In the genomic region with DNA sequence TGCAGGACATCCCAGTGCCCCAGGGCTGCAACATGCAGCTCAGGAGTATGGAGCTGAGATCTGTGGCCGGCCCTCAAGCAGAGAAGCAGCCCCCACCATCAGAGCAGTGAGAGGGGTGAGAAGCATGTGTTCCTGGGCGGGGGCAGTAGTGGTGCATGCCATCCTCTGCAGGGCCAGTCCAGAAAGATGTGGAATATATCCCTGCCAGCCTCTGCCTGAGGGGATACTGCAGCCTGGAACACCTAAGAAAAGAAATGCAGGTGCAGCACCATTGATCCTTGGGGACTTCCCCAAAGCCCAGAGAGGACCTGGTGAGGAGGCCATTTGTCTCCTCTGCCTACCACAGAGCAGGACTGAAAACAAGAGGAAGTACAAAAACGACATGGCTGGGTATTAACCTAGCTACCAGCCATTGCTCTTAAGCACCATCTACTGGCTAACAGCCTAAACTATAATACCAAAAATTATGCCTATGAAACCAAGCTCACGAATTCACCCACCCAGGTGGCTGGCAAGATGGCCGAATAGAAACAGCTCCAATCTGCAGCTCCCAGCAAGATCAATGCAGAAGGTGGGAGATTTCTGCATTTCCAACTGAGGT, we compare ENCODE assay signal across 8 cellular contexts.
DNase-seq lines count a peak whose midpoint lies in the region; ATAC-seq and TF ChIP-seq lines count a peak whose summit lies in the region.

No MANE protein-coding gene starts in this region.

- no peaks in the 10 kb centered on the region for H3K4me1 Mint-ChIP-seq in activated T-helper 17 cell treated with anti-CD3 and anti-CD28 coated beads, Interleukin-2, amount 50 U/mL, for 72 hours

- H3K4me1 ChIP-seq in PC-3 (ENCODE audit: insufficient read depth, low read length) (0 out of 2 replicates have a peak, but pooled peaks cover 2% of the 10 kb centered on the region), foreskin keratinocyte (no peaks in the 10 kb centered on the region)

- H3K27ac Mint-ChIP-seq in activated T-helper 17 cell treated with anti-CD3 and anti-CD28 coated beads, Interleukin-2, amount 50 U/mL, for 72 hours: no peak overlapping the region

- H3K36me3 ChIP-seq in PC-3 (ENCODE audit: low read depth, low read length): no peaks in the 10 kb centered on the region

- no peaks in the 10 kb centered on the region for H3F3A ChIP-seq in PC-3 (ENCODE audit: low read length, unreplicated experiment)

- peak; percentile 61 for TF ChIP-seq CTCF in PC-3 (conservative IDR thresholded peaks at IDR 0.05; ENCODE audit: low read depth, low read length)
- peak; percentile 61 for TF ChIP-seq CTCF in foreskin keratinocyte (conservative IDR thresholded peaks at IDR 0.05)

- no peaks in the 10 kb centered on the region for H3K36me3 Mint-ChIP-seq in activated T-helper 17 cell treated with anti-CD3 and anti-CD28 coated beads, Interleukin-2, amount 50 U/mL, for 72 hours (ENCODE audit: low read depth)

- no peaks in the 10 kb centered on the region for H4K20me1 ChIP-seq in PC-3 (ENCODE audit: low read length)

- H3K27me3 ChIP-seq in PC-3 (ENCODE audit: low read length) (no peaks in the 10 kb centered on the region), foreskin keratinocyte (no peaks in the 10 kb centered on the region)

- no peaks in the 10 kb centered on the region for H3K27me3 Mint-ChIP-seq in activated T-helper 17 cell treated with anti-CD3 and anti-CD28 coated beads, Interleukin-2, amount 50 U/mL, for 72 hours

- H3K9me3 ChIP-seq in PC-3 (ENCODE audit: low read length): no peaks in the 10 kb centered on the region

- CTCF ChIA-PET in PC-3 (lab: Charles Lee): interaction anchor here (0.9 to 2.1 kb wide), 4 partner anchors 227 to 568 kb away, joined by 3 to 12 read pairs (median 6); no protein-coding TSS in a partner anchor

- H3K4me3 Mint-ChIP-seq in activated T-helper 17 cell treated with anti-CD3 and anti-CD28 coated beads, Interleukin-2, amount 50 U/mL, for 72 hours: no peak overlapping the region

- H3K9me2 ChIP-seq in PC-3 (replicated peaks; ENCODE audit: low read length): no peaks in the 10 kb centered on the region

- H3K9me3 Mint-ChIP-seq in activated T-helper 17 cell treated with anti-CD3 and anti-CD28 coated beads, Interleukin-2, amount 50 U/mL, for 72 hours: peaks cover 21% of the 10 kb centered on the region

- DNase-seq in DMS53 (lab: John Stamatoyannopoulos, UW) (peak; percentile 82), PC-3 (peak; percentile 61), foreskin keratinocyte (peak in 1 of 2 donors; percentile 23), OCI-M2 (lab: John Stamatoyannopoulos, UW; ENCODE audit: unreplicated experiment) (no peak)

- intact Hi-C loops in PC-3 (cut with micrococcal nuclease): loop anchor here (1.0 to 2.0 kb wide), 3 partner anchors 32 to 567 kb away; no protein-coding TSS in a partner anchor

- peak; percentile 87 for ATAC-seq in HG03039 (IDR thresholded peaks at IDR 0.05; ENCODE audit: unreplicated experiment)
- ATAC-seq in PC-3: peak; percentile 84
- ATAC-seq in foreskin keratinocyte: peak; percentile 65
- ATAC-seq in GM21390 (IDR thresholded peaks at IDR 0.05; ENCODE audit: unreplicated experiment): no peak
- ATAC-seq in GM19455 (IDR thresholded peaks at IDR 0.05; ENCODE audit: unreplicated experiment): no peak
- no peak for ATAC-seq in activated T-helper 17 cell treated with anti-CD3 and anti-CD28 coated beads, Interleukin-2, amount 50 U/mL, for 72 hours (replicated peaks)

- no peak overlapping the region for H3K4me2 ChIP-seq in PC-3 (ENCODE audit: low read length)

- H3K79me2 ChIP-seq in PC-3 (ENCODE audit: low read length): no peaks in the 10 kb centered on the region

- no peak overlapping the region for H3K4me3 ChIP-seq in PC-3 (ENCODE audit: low read length)

- H2AFZ ChIP-seq in PC-3 (ENCODE audit: low read length): 0 out of 2 replicates have a peak overlapping the region, but pooled peaks have one; percentile 55

- no peak overlapping the region for H3K9ac ChIP-seq in PC-3 (ENCODE audit: low read length)

- no TSS peak for BruUV-seq in PC-3 (replicated peaks; lab: Mats Ljungman, UMichigan)

- H3K27ac ChIP-seq in PC-3 (ENCODE audit: low read length) (no peak overlapping the region), foreskin keratinocyte (no peak overlapping the region)

- POLR2A ChIA-PET in PC-3 (lab: Charles Lee; ENCODE audit: unreplicated experiment): interaction anchor here (0.6 kb wide), 1 partner anchor 498 kb away, joined by 3 read pairs; no protein-coding TSS in a partner anchor

Comparison
In these comparisons a context has a peak if more than half of its experiments do, and no peak if none do; other contexts are left out.
1. ATAC-seq: peak in HG03039 (single experiment), PC-3 (single experiment) and foreskin keratinocyte (single experiment); none in GM21390 (single experiment), GM19455 (single experiment) and activated T-helper 17 cell treated with anti-CD3 and anti-CD28 coated beads, Interleukin-2, amount 50 U/mL, for 72 hours (single experiment).